In genomic region chr1:230145505-230145899, GRCh38 we compare ENCODE assay signal across 13 cellular contexts.
DNase-seq lines count a peak whose midpoint lies in the region; ATAC-seq and TF ChIP-seq lines count a peak whose summit lies in the region.
"Had no signal": no experiment of that assay in that cellular context is flagged by ENCODE, and none has a peak within 500 bp of the region (broad histone marks: within the 10 kb centered on the region; RNA-seq: fewer than 3 reads in every experiment).

No MANE protein-coding gene starts in this region.

- intact Hi-C loops in left ventricle myocardium inferior (cut with micrococcal nuclease) (no loop called here), right cardiac atrium (cut with DNase I) (no loop called here), transverse colon (cut with DNase I; ENCODE audit: low total_unique reads) (no loop called here)

- H3K27me3 ChIP-seq in left ventricle myocardium inferior (ENCODE audit: low read depth) (no peaks in the 10 kb centered on the region), right cardiac atrium (ENCODE audit: control insufficient read depth, insufficient read depth) (no peaks in the 10 kb centered on the region), layer of hippocampus (ENCODE audit: control insufficient read depth, insufficient read depth, low read length) (no peaks in the 10 kb centered on the region), transverse colon (no peaks in the 10 kb centered on the region)
- H3K27me3 ChIP-seq: esophagus muscularis mucosa had no signal

- in situ Hi-C loops in transverse colon (cut with MboI; ENCODE audit: low pct_ligation_motif_present in 1 of 4, low pct_unique_long_range_greater_than_20kb in 1 of 4, low sequenced_read_pairs in 3 of 4): no loop called here

- H3K4me1 ChIP-seq in left ventricle myocardium inferior: peaks cover 82% of the 10 kb centered on the region
- peaks cover 38% of the 10 kb centered on the region for H3K4me1 ChIP-seq in right cardiac atrium (ENCODE audit: control insufficient read depth, insufficient read depth, low read length)
- H3K4me1 ChIP-seq in transverse colon: peaks cover 9 to 61% (median 32%) of the 10 kb centered on the region in 4 donors

- TF ChIP-seq CTCF in left ventricle myocardium inferior (IDR thresholded peaks at IDR 0.05; ENCODE audit: borderline replicate concordance) (no peak), transverse colon (IDR thresholded peaks at IDR 0.05) (no peak)

- H3K27ac ChIP-seq in left ventricle myocardium inferior (replicated peaks) (peak overlapping the region; percentile 43), right cardiac atrium (ENCODE audit: low read length) (no peak overlapping the region), layer of hippocampus (ENCODE audit: low read depth, low read length) (peak overlapping the region; percentile 42), transverse colon (peak overlapping the region; percentile 32 to 52 (median 42))
- H3K27ac ChIP-seq: GM23248 had no signal

- no peak for TF ChIP-seq EP300 in transverse colon (IDR thresholded peaks at IDR 0.05; ENCODE audit: low read depth)

- TF ChIP-seq POLR2A in transverse colon (IDR thresholded peaks at IDR 0.05): no peak

- ATAC-seq in right cardiac atrium: no peak
- no peak for ATAC-seq in HG03280 (IDR thresholded peaks at IDR 0.05; ENCODE audit: unreplicated experiment)
- no peak for ATAC-seq in GM19463 (IDR thresholded peaks at IDR 0.05; ENCODE audit: unreplicated experiment)
- ATAC-seq: activated CD4-positive, alpha-beta T cell treated with anti-CD3 and anti-CD28 coated beads for 36 hours had no signal

- DNase-seq in left ventricle myocardium inferior (no peak), right cardiac atrium (no peak), NCI-H69 (lab: John Stamatoyannopoulos, UW) (peak; percentile 85), transverse colon (no peak), 8988T (no peak)
- DNase-seq: activated CD4-positive, alpha-beta T cell treated with anti-CD3 and anti-CD28 coated beads for 36 hours; GM23248; NCI-H2227 treated with DMSO at 0.1 percent for 48 hours had no signal

- no peak overlapping the region for H3K4me3 ChIP-seq in left ventricle myocardium inferior
- H3K4me3 ChIP-seq in right cardiac atrium (ENCODE audit: low read length): no peak overlapping the region
- H3K4me3 ChIP-seq in transverse colon: no peak overlapping the region
- H3K4me3 ChIP-seq: esophagus muscularis mucosa, GM23248, smooth muscle cell had no signal

- H3K9me3 ChIP-seq in left ventricle myocardium inferior (replicated peaks) (no peaks in the 10 kb centered on the region), right cardiac atrium (ENCODE audit: control insufficient read depth, low read length) (no peaks in the 10 kb centered on the region), transverse colon (no peaks in the 10 kb centered on the region)
- H3K9me3 ChIP-seq: esophagus muscularis mucosa had no signal

- H3K36me3 ChIP-seq in left ventricle myocardium inferior (no peaks in the 10 kb centered on the region), transverse colon (no peaks in the 10 kb centered on the region)
- H3K36me3 ChIP-seq: esophagus muscularis mucosa had no signal

- WGBS in right cardiac atrium: 36% methylated on average over 8 of the region's 8 CpGs
- WGBS in transverse colon (ENCODE audit: low coverage in 1 of 2), 2 donors: 58 to 80% methylated on average over 2 to 8 of the region's 8 CpGs
